ENCODE assay signal across 15 cellular contexts in the genomic region with DNA sequence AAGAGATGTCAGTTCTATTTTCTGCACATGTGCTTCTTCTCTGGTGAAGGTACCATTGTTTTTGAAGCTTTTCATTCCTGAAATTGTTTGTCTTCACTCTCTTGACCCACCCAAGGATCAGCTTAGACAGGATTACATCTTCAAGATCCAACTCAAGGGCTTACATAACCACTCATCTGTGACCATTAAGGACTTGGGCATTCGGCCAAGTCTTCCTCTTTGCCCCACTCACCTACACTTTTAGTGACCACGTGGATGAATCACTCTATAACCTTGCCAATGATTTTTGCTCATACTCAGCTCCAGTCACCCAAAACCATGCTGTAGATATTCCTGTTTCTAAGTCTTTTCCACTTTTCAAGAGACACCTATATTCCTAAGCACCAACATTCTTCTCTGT. TPM values are rescaled to one million over a fixed set of nuclear protein-coding genes. Genes with fewer than 3 reads are reported as not detected.
A peak's percentile ranks its signal among the peaks of the same experiment; 100 is the strongest.
DNase-seq lines count a peak whose midpoint lies in the region; ATAC-seq, FAIRE-seq and TF ChIP-seq lines count a peak whose summit lies in the region.
"Had no signal": no experiment of that assay in that cellular context is flagged by ENCODE, and none has a peak within 500 bp of the region (broad histone marks: within the 10 kb centered on the region; RNA-seq: fewer than 3 reads in every experiment).

No MANE protein-coding gene starts in this region.

- H3K36me3 Mint-ChIP-seq in stimulated activated effector memory CD8-positive, alpha-beta T cell treated with anti-CD3 and anti-CD28 coated beads, Interleukin-12 subunit alpha, Interleukin-12 subunit beta, amount 100 ng/mL, for 72 hours, result no peaks in the 10 kb centered on the region
- H3K36me3 Mint-ChIP-seq: T-cell had no signal

- H3K4me1 Mint-ChIP-seq in stimulated activated effector memory CD8-positive, alpha-beta T cell treated with anti-CD3 and anti-CD28 coated beads, Interleukin-12 subunit alpha, Interleukin-12 subunit beta, amount 100 ng/mL, for 72 hours, result no peaks in the 10 kb centered on the region
- H3K4me1 Mint-ChIP-seq: T-cell had no signal

- H3K9ac ChIP-seq in keratinocyte (ENCODE audit: control insufficient read depth, extremely low read depth, insufficient read depth, low read length), result no peak overlapping the region

- no peak for ATAC-seq in stimulated activated effector memory CD8-positive, alpha-beta T cell treated with anti-CD3 and anti-CD28 coated beads, Interleukin-12 subunit alpha, Interleukin-12 subunit beta, amount 100 ng/mL, for 72 hours
- no peak for ATAC-seq in GM19463 (IDR thresholded peaks at IDR 0.05; ENCODE audit: unreplicated experiment)
- ATAC-seq: activated naive CD4-positive, alpha-beta T cell treated with anti-CD3 and anti-CD28 coated beads, Interleukin-2, amount 50 U/mL, for 72 hours; T-cell had no signal

- H3K4me3 Mint-ChIP-seq in stimulated activated effector memory CD8-positive, alpha-beta T cell treated with anti-CD3 and anti-CD28 coated beads, Interleukin-12 subunit alpha, Interleukin-12 subunit beta, amount 100 ng/mL, for 72 hours, result no peak overlapping the region
- H3K4me3 Mint-ChIP-seq: T-cell had no signal

- H3K9me1 ChIP-seq in keratinocyte (ENCODE audit: control insufficient read depth, extremely low read depth, insufficient read depth, low read length), result no peaks in the 10 kb centered on the region

- H3K79me2 ChIP-seq in keratinocyte (ENCODE audit: control insufficient read depth, insufficient read depth, low read length), result no peaks in the 10 kb centered on the region

- intact Hi-C loops in ascending aorta (cut with DNase I), result no loop called here

- FAIRE-seq in keratinocyte (lab: Jason Lieb, UNC), result peak; percentile 17
- FAIRE-seq: kidney had no signal

- H3K27me3 ChIP-seq in keratinocyte (ENCODE audit: control insufficient read depth, extremely low read depth, insufficient read depth, low read length), result no peaks in the 10 kb centered on the region
- H3K27me3 ChIP-seq in ascending aorta, result no peaks in the 10 kb centered on the region

- H3K4me2 ChIP-seq in keratinocyte (ENCODE audit: control insufficient read depth, extremely low read depth, insufficient read depth, low read depth, low read length), result no peak overlapping the region

- H2AFZ ChIP-seq in keratinocyte (ENCODE audit: control insufficient read depth, low read length), result no peak overlapping the region

- H4K20me1 ChIP-seq in keratinocyte (ENCODE audit: control insufficient read depth, extremely low read depth, insufficient read depth, low read length), result no peaks in the 10 kb centered on the region

- H3K4me3 ChIP-seq in AG09309 (ENCODE audit: control insufficient read depth, low read depth, low read length) (no peak overlapping the region), keratinocyte (ENCODE audit: control insufficient read depth in 2 of 3, extremely low read depth in 1 of 3, insufficient read depth in 2 of 3, low read depth in 1 of 3, low read length in 3 of 3) (no peak overlapping the region), ascending aorta (no peak overlapping the region)

- H3K9me3 ChIP-seq in keratinocyte (ENCODE audit: control insufficient read depth, low read depth, low read length) (no peaks in the 10 kb centered on the region), ascending aorta (no peaks in the 10 kb centered on the region)

- TF ChIP-seq CTCF in AG09309 (IDR thresholded peaks at IDR 0.05; ENCODE audit: control insufficient read depth, insufficient read depth, low read depth, low read length, missing control alignments) (no peak), keratinocyte (optimal IDR thresholded peaks at IDR 0.05 in 1 of 3, IDR thresholded peaks at IDR 0.05 in 1 of 3, conservative IDR thresholded peaks at IDR 0.05 in 1 of 3; ENCODE audit: extremely low read depth in 1 of 3, insufficient read depth in 2 of 3, low read length in 3 of 3) (no peak), ascending aorta (IDR thresholded peaks at IDR 0.05) (no peak)

- DNase-seq in AG09309 (ENCODE audit: low read depth) (peak; percentile 16), HS-5 (ENCODE audit: low read depth) (peak; percentile 43), NCI-H82 treated with DMSO at 0.1 percent for 48 hours (lab: John Stamatoyannopoulos, UW; ENCODE audit: unreplicated experiment) (peak; percentile 60), keratinocyte (ENCODE audit: low read depth, low spot score) (no peak), ascending aorta (ENCODE audit: low spot score in 2 of 2) (no peak)
- DNase-seq in stimulated activated effector memory CD8-positive, alpha-beta T cell treated with anti-CD3 and anti-CD28 coated beads, Interleukin-12 subunit alpha, Interleukin-12 subunit beta, amount 100 ng/mL, for 72 hours (ENCODE audit: low spot score in 2 of 2), result no peak
- no peak for DNase-seq in activated naive CD4-positive, alpha-beta T cell treated with anti-CD3 and anti-CD28 coated beads, Interleukin-2, amount 50 U/mL, for 16 hours
- DNase-seq: activated CD4-positive, CD25-positive, alpha-beta regulatory T cell; activated CD8-positive, alpha-beta memory T cell treated with anti-CD3 and anti-CD28 coated beads, Interleukin-2, amount 50 U/mL, for 4 hours; cerebellar nuclear complex; kidney; NCI-H446 treated with DMSO at 0.1 percent for 48 hours; T-cell had no signal

- H3K36me3 ChIP-seq in keratinocyte (ENCODE audit: control insufficient read depth in 2 of 2, extremely low read depth in 1 of 2, insufficient read depth in 2 of 2, low read length in 2 of 2) (no peaks in the 10 kb centered on the region), ascending aorta (no peaks in the 10 kb centered on the region)

- H3K27ac ChIP-seq in keratinocyte (ENCODE audit: control insufficient read depth, insufficient read depth, low read length) (no peak overlapping the region), ascending aorta (no peak overlapping the region)

- H3K4me1 ChIP-seq in keratinocyte (ENCODE audit: control insufficient read depth, extremely low read depth, insufficient read depth, low read length) (peaks cover 5% of the 10 kb centered on the region), ascending aorta (no peaks in the 10 kb centered on the region)

- H3K27ac Mint-ChIP-seq in stimulated activated effector memory CD8-positive, alpha-beta T cell treated with anti-CD3 and anti-CD28 coated beads, Interleukin-12 subunit alpha, Interleukin-12 subunit beta, amount 100 ng/mL, for 72 hours, result no peak overlapping the region
- H3K27ac Mint-ChIP-seq: activated naive CD4-positive, alpha-beta T cell treated with anti-CD3 and anti-CD28 coated beads, Interleukin-2, amount 50 U/mL, for 72 hours; T-cell had no signal

- peaks cover 5% of the 10 kb centered on the region for H3K9me3 Mint-ChIP-seq in stimulated activated effector memory CD8-positive, alpha-beta T cell treated with anti-CD3 and anti-CD28 coated beads, Interleukin-12 subunit alpha, Interleukin-12 subunit beta, amount 100 ng/mL, for 72 hours
- H3K9me3 Mint-ChIP-seq: activated naive CD4-positive, alpha-beta T cell treated with anti-CD3 and anti-CD28 coated beads, Interleukin-2, amount 50 U/mL, for 72 hours had no signal

- dilution Hi-C loops in keratinocyte (cut with MboI; ENCODE audit: extremely low pct_ligation_motif_present, low sequenced_read_pairs), result no loop called here

RNA-seq across cellular contexts. Expression of gene SSTR1, which starts 36.5 kb away (rescaled TPM):
- 0.03 to 0.05 TPM in 2 of 3 replicates, not detected in the other for polyA plus RNA-seq in keratinocyte
- not detected for polyA plus RNA-seq in keratinocyte (2011; ENCODE audit: low read depth)
- polyA plus RNA-seq in keratinocyte (2011; cell fraction: cytosol; rRNA removed), result 0.05 and 0.06 TPM in 2 replicates
- 0.31 and 0.35 TPM in 2 replicates for polyA plus RNA-seq in keratinocyte (2011; cell fraction: nucleus; rRNA removed)
- not detected in 2 replicates for polyA plus RNA-seq in keratinocyte (2012; ENCODE audit: low replicate concordance)
- 0.06 TPM in 1 of 3 replicates, not detected in the others for polyA minus RNA-seq in keratinocyte
- polyA minus RNA-seq in keratinocyte (2011; cell fraction: cytosol; rRNA and poly(A)+ RNA removed), result 1.3 TPM
- polyA minus RNA-seq in keratinocyte (2011; cell fraction: nucleus; rRNA and poly(A)+ RNA removed), result 0.42 and 0.78 TPM in 2 replicates
- total RNA-seq in ascending aorta, result 7.2 TPM
- total RNA-seq: activated naive CD4-positive, alpha-beta T cell treated with anti-CD3 and anti-CD28 coated beads, Interleukin-2, amount 50 U/mL, for 72 hours; T-cell had no signal

Comparison
In these comparisons a context has a peak if more than half of its experiments do, and no peak if none do; other contexts are left out.
1. DNase-seq: peak in AG09309 (single experiment), HS-5 (single experiment) and NCI-H82 treated with DMSO at 0.1 percent for 48 hours (single experiment); none in keratinocyte (single experiment), stimulated activated effector memory CD8-positive, alpha-beta T cell treated with anti-CD3 and anti-CD28 coated beads, Interleukin-12 subunit alpha, Interleukin-12 subunit beta, amount 100 ng/mL, for 72 hours (0 of 2), activated naive CD4-positive, alpha-beta T cell treated with anti-CD3 and anti-CD28 coated beads, Interleukin-2, amount 50 U/mL, for 16 hours (single experiment) and ascending aorta (0 of 2).